In the genomic region with DNA sequence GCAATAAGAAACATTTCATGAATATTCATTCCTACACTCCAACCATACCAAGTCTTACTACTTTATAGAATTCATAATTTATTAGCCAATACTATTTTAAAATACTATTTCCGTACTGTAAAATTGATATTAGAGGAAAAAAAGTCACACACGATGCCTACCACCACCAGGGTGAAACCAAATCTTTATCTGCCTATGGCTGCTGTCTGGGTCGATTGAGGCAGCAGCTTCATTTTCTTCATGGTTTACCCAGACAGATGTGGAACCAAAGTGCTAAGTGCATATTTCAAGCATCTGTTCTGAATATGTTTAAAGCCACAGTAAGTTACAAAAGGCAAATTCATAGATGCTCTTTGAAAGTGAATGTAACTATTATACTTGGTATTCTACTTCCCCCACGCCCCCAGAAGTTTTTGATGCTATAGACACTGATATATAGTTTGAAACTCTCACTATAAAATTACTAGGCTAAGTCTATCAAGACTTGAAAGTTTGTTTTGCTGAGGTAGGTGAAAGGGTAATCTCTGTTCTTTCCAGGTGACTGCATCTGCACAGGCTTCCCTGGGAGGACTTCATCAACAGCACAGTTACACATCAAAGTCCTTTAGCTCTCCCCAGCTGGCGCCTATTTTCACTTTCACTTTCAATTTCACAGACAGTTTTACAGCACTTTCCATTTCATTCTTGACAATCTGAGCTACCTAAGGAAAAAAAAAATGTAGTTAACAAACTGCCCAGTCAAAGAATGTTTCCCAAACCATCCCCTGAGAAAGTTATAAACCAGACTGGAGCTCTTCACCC, we compare ENCODE assay signal across 1 cellular context.
TF ChIP-seq lines count a peak whose summit lies in the region.

No MANE protein-coding gene starts in this region.

TF ChIP-seq in GM12878, 131 proteins besides CTCF, POLR2A, EP300 and RAD21 (continued from another document and continues in another):
- TF ChIP-seq, protein P1, sequence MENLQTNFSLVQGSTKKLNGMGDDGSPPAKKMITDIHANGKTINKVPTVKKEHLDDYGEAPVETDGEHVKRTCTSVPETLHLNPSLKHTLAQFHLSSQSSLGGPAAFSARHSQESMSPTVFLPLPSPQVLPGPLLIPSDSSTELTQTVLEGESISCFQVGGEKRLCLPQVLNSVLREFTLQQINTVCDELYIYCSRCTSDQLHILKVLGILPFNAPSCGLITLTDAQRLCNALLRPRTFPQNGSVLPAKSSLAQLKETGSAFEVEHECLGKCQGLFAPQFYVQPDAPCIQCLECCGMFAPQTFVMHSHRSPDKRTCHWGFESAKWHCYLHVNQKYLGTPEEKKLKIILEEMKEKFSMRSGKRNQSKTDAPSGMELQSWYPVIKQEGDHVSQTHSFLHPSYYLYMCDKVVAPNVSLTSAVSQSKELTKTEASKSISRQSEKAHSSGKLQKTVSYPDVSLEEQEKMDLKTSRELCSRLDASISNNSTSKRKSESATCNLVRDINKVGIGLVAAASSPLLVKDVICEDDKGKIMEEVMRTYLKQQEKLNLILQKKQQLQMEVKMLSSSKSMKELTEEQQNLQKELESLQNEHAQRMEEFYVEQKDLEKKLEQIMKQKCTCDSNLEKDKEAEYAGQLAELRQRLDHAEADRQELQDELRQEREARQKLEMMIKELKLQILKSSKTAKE (IDR thresholded peaks at IDR 0.05; ENCODE audit: low read depth, poor library complexity, severe bottlenecking) = peak; percentile 23
- TF ChIP-seq JUNB (IDR thresholded peaks at IDR 0.05) (peak; percentile 22; the same call in 1 of the 2 replicates), MXI1 (IDR thresholded peaks at IDR 0.05; ENCODE audit: low read depth, low read length) (no peak), IKZF2 (IDR thresholded peaks at IDR 0.05) (peak; percentile 21 to 28; a peak in 1 of 4 replicates), PML (IDR thresholded peaks at IDR 0.05; ENCODE audit: low read length) (0 out of 2 replicates have a peak, but pooled peaks have one; percentile 45), IRF4 (IDR thresholded peaks at IDR 0.05; ENCODE audit: low read depth, low read length) (peak; percentile 77), CHD1 (IDR thresholded peaks at IDR 0.05; ENCODE audit: low read depth, low read length) (no peak), EZH2 (IDR thresholded peaks at IDR 0.05; ENCODE audit: borderline replicate concordance, control insufficient read depth, low read depth, low read length) (no peak), ZBED1 (IDR thresholded peaks at IDR 0.05; ENCODE audit: borderline replicate concordance) (no peak; the same call in 1 of the 2 replicates), SMAD1 (IDR thresholded peaks at IDR 0.05; ENCODE audit: low read depth, partially characterized antibody) (no peak), ESRRA (IDR thresholded peaks at IDR 0.05; ENCODE audit: low read length) (no peak), CREM (IDR thresholded peaks at IDR 0.05; ENCODE audit: low read depth) (0 out of 2 replicates have a peak, but pooled peaks have one; percentile 25), RAD51 (IDR thresholded peaks at IDR 0.05) (no peak), NR2C1 (IDR thresholded peaks at IDR 0.05) (no peak), ZZZ3 (IDR thresholded peaks at IDR 0.05; ENCODE audit: control insufficient read depth, insufficient read length, low read depth) (no peak), MEF2A (IDR thresholded peaks at IDR 0.05; ENCODE audit: insufficient read depth, low read depth, low read length) (no peak), WRNIP1 (IDR thresholded peaks at IDR 0.05; ENCODE audit: borderline replicate concordance, low read depth, low read length) (no peak), BMI1 (IDR thresholded peaks at IDR 0.05; ENCODE audit: borderline replicate concordance) (no peak), TCF12 (IDR thresholded peaks at IDR 0.05; ENCODE audit: low read depth, low read length) (peak; percentile 77), CBFB (IDR thresholded peaks at IDR 0.05; ENCODE audit: low read depth) (no peak), HDAC2 (IDR thresholded peaks at IDR 0.05) (no peak), TCF7 (IDR thresholded peaks at IDR 0.05; ENCODE audit: borderline replicate concordance) (peak; percentile 97), NFIC (IDR thresholded peaks at IDR 0.05; ENCODE audit: low read depth, low read length) (peak; percentile 53; the same call in 1 of the 2 replicates), RFX5 (IDR thresholded peaks at IDR 0.05; ENCODE audit: low read depth, low read length) (no peak), TCF3 (IDR thresholded peaks at IDR 0.05; ENCODE audit: borderline replicate concordance, insufficient read depth, low read depth, low read length) (peak; percentile 67; the same call in 1 of the 2 replicates), NFYA (IDR thresholded peaks at IDR 0.05; ENCODE audit: borderline replicate concordance, low read depth, low read length) (no peak), PAX5 (IDR thresholded peaks at IDR 0.05; ENCODE audit: borderline replicate concordance, low read depth, low read length) (0 out of 2 replicates have a peak, but pooled peaks have one; percentile 60), TAF1 (IDR thresholded peaks at IDR 0.05; ENCODE audit: borderline replicate concordance, low read depth, low read length) (no peak), RBBP5 (conservative IDR thresholded peaks at IDR 0.05) (no peak), ZNF622 (IDR thresholded peaks at IDR 0.05) (no peak), BACH1 (IDR thresholded peaks at IDR 0.05; ENCODE audit: borderline replicate concordance) (no peak), SIX5 (IDR thresholded peaks at IDR 0.05; ENCODE audit: low read depth, low read length, severe bottlenecking) (no peak), KLF5 (IDR thresholded peaks at IDR 0.05; ENCODE audit: partially characterized antibody) (no peak), MTA2 (IDR thresholded peaks at IDR 0.05; ENCODE audit: low read depth) (0 out of 2 replicates have a peak, but pooled peaks have one; percentile 22), TBL1XR1 (IDR thresholded peaks at IDR 0.05; ENCODE audit: low read depth, low read length) (no peak), SREBF1 (IDR thresholded peaks at IDR 0.05; ENCODE audit: low read length) (no peak)
- TF ChIP-seq, protein P2, sequence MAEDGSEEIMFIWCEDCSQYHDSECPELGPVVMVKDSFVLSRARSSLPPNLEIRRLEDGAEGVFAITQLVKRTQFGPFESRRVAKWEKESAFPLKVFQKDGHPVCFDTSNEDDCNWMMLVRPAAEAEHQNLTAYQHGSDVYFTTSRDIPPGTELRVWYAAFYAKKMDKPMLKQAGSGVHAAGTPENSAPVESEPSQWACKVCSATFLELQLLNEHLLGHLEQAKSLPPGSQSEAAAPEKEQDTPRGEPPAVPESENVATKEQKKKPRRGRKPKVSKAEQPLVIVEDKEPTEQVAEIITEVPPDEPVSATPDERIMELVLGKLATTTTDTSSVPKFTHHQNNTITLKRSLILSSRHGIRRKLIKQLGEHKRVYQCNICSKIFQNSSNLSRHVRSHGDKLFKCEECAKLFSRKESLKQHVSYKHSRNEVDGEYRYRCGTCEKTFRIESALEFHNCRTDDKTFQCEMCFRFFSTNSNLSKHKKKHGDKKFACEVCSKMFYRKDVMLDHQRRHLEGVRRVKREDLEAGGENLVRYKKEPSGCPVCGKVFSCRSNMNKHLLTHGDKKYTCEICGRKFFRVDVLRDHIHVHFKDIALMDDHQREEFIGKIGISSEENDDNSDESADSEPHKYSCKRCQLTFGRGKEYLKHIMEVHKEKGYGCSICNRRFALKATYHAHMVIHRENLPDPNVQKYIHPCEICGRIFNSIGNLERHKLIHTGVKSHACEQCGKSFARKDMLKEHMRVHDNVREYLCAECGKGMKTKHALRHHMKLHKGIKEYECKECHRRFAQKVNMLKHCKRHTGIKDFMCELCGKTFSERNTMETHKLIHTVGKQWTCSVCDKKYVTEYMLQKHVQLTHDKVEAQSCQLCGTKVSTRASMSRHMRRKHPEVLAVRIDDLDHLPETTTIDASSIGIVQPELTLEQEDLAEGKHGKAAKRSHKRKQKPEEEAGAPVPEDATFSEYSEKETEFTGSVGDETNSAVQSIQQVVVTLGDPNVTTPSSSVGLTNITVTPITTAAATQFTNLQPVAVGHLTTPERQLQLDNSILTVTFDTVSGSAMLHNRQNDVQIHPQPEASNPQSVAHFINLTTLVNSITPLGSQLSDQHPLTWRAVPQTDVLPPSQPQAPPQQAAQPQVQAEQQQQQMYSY (CRISPR knock-in tag; IDR thresholded peaks at IDR 0.05) = no peak
- TF ChIP-seq, protein P3, sequence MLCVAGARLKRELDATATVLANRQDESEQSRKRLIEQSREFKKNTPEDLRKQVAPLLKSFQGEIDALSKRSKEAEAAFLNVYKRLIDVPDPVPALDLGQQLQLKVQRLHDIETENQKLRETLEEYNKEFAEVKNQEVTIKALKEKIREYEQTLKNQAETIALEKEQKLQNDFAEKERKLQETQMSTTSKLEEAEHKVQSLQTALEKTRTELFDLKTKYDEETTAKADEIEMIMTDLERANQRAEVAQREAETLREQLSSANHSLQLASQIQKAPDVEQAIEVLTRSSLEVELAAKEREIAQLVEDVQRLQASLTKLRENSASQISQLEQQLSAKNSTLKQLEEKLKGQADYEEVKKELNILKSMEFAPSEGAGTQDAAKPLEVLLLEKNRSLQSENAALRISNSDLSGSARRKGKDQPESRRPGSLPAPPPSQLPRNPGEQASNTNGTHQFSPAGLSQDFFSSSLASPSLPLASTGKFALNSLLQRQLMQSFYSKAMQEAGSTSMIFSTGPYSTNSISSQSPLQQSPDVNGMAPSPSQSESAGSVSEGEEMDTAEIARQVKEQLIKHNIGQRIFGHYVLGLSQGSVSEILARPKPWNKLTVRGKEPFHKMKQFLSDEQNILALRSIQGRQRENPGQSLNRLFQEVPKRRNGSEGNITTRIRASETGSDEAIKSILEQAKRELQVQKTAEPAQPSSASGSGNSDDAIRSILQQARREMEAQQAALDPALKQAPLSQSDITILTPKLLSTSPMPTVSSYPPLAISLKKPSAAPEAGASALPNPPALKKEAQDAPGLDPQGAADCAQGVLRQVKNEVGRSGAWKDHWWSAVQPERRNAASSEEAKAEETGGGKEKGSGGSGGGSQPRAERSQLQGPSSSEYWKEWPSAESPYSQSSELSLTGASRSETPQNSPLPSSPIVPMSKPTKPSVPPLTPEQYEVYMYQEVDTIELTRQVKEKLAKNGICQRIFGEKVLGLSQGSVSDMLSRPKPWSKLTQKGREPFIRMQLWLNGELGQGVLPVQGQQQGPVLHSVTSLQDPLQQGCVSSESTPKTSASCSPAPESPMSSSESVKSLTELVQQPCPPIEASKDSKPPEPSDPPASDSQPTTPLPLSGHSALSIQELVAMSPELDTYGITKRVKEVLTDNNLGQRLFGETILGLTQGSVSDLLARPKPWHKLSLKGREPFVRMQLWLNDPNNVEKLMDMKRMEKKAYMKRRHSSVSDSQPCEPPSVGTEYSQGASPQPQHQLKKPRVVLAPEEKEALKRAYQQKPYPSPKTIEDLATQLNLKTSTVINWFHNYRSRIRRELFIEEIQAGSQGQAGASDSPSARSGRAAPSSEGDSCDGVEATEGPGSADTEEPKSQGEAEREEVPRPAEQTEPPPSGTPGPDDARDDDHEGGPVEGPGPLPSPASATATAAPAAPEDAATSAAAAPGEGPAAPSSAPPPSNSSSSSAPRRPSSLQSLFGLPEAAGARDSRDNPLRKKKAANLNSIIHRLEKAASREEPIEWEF (IDR thresholded peaks at IDR 0.05; ENCODE audit: insufficient replicate concordance, low read depth, low read length) = no peak
- TF ChIP-seq, protein P4, sequence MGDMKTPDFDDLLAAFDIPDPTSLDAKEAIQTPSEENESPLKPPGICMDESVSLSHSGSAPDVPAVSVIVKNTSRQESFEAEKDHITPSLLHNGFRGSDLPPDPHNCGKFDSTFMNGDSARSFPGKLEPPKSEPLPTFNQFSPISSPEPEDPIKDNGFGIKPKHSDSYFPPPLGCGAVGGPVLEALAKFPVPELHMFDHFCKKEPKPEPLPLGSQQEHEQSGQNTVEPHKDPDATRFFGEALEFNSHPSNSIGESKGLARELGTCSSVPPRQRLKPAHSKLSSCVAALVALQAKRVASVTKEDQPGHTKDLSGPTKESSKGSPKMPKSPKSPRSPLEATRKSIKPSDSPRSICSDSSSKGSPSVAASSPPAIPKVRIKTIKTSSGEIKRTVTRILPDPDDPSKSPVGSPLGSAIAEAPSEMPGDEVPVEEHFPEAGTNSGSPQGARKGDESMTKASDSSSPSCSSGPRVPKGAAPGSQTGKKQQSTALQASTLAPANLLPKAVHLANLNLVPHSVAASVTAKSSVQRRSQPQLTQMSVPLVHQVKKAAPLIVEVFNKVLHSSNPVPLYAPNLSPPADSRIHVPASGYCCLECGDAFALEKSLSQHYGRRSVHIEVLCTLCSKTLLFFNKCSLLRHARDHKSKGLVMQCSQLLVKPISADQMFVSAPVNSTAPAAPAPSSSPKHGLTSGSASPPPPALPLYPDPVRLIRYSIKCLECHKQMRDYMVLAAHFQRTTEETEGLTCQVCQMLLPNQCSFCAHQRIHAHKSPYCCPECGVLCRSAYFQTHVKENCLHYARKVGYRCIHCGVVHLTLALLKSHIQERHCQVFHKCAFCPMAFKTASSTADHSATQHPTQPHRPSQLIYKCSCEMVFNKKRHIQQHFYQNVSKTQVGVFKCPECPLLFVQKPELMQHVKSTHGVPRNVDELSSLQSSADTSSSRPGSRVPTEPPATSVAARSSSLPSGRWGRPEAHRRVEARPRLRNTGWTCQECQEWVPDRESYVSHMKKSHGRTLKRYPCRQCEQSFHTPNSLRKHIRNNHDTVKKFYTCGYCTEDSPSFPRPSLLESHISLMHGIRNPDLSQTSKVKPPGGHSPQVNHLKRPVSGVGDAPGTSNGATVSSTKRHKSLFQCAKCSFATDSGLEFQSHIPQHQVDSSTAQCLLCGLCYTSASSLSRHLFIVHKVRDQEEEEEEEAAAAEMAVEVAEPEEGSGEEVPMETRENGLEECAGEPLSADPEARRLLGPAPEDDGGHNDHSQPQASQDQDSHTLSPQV (IDR thresholded peaks at IDR 0.05) = 0 out of 2 replicates have a peak, but pooled peaks have one; percentile 41
- TF ChIP-seq, protein P5, sequence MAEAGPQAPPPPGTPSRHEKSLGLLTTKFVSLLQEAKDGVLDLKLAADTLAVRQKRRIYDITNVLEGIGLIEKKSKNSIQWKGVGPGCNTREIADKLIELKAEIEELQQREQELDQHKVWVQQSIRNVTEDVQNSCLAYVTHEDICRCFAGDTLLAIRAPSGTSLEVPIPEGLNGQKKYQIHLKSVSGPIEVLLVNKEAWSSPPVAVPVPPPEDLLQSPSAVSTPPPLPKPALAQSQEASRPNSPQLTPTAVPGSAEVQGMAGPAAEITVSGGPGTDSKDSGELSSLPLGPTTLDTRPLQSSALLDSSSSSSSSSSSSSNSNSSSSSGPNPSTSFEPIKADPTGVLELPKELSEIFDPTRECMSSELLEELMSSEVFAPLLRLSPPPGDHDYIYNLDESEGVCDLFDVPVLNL (IDR thresholded peaks at IDR 0.05; ENCODE audit: low read depth, low read length) = no peak
- TF ChIP-seq, protein P6, sequence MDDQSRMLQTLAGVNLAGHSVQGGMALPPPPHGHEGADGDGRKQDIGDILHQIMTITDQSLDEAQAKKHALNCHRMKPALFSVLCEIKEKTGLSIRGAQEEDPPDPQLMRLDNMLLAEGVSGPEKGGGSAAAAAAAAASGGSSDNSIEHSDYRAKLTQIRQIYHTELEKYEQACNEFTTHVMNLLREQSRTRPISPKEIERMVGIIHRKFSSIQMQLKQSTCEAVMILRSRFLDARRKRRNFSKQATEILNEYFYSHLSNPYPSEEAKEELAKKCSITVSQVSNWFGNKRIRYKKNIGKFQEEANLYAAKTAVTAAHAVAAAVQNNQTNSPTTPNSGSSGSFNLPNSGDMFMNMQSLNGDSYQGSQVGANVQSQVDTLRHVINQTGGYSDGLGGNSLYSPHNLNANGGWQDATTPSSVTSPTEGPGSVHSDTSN (IDR thresholded peaks at IDR 0.05; ENCODE audit: insufficient replicate concordance, low read depth, low read length) = no peak
